Comparison of ENCODE assay signal across 33 cellular contexts in the genomic region with DNA sequence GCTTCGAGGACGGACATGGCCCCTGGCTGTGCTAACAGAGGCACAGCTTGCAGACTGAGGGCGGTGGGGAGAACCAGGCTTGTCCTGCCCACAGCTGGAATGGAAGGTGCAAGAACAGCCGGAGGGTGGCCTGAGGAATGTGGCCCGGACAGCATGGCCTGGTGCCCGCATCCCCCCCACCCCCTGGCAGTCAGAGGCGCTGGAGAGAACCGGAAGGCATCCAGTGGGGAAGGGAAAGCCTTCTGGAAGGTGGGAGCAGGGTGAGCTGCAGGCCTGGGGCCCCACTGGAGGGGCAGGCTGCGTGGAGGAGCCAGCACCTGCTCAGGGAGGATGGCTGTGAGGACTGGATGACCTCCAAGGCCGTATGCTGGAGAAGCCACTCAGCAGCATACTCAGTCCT. TPM values are rescaled to one million over a fixed set of nuclear protein-coding genes. Genes with fewer than 3 reads are reported as not detected.
"Had no signal": no experiment of that assay in that cellular context is flagged by ENCODE, and none has a peak within 500 bp of the region (broad histone marks: within the 10 kb centered on the region; RNA-seq: fewer than 3 reads in every experiment).

No MANE protein-coding gene starts in this region.

- H3K4me3 ChIP-seq: esophagus muscularis mucosa, heart left ventricle, lung, ovary, prostate gland, sigmoid colon, suprapubic skin, tibial artery had no signal

- H3K27ac ChIP-seq: brain microvascular endothelial cell, esophagus muscularis mucosa, foreskin keratinocyte, heart left ventricle, neutrophil, ovary, prostate gland, sigmoid colon, suprapubic skin, tibial artery had no signal

- H3K27ac Mint-ChIP-seq: activated CD4-positive, alpha-beta T cell treated with anti-CD3 and anti-CD28 coated beads, Interleukin-2, amount 10 ng/mL, durations not matched to agents 24 days and 14 days; activated T-cell treated with anti-CD3 and anti-CD28 coated beads, Interleukin-2, amount 50 U/mL, for 24 hours; natural killer cell; T-helper 1 cell treated with Interleukin-12 subunit alpha and Interleukin-12 subunit beta and Interleukin-4 antibody, amounts not matched to agents 30 μg/mL and 1 μg/mL, for 36 hours had no signal

- H3K27me3 ChIP-seq: ovary, sigmoid colon had no signal

- DNase-seq: activated CD4-positive, alpha-beta T cell treated with anti-CD3 and anti-CD28 coated beads, Interleukin-2, amount 10 ng/mL, durations not matched to agents 24 days and 14 days; activated CD4-positive, CD25-positive, alpha-beta regulatory T cell treated with anti-CD3 and anti-CD28 coated beads, Interleukin-2, amount 50 U/mL, for 72 hours; activated CD8-positive, alpha-beta memory T cell treated with anti-CD3 and anti-CD28 coated beads, Interleukin-2, amount 50 U/mL, for 48 hours; activated naive CD4-positive, alpha-beta T cell treated with anti-CD3 and anti-CD28 coated beads, Interleukin-2, amount 50 U/mL, for 16 hours; activated T-cell treated with anti-CD3 and anti-CD28 coated beads, Interleukin-2, amount 50 U/mL, for 24 hours; amniotic stem cell; brain microvascular endothelial cell; cortex of kidney; foreskin keratinocyte; hypothalamus; immature natural killer cell; mesendoderm; natural killer cell; ovary; retina; small intestine; stimulated activated CD4-positive, alpha-beta T cell treated with anti-CD3 and anti-CD28 coated beads, Interleukin-2, amount 100 ng/mL, for 24 hours; stimulated activated naive CD4-positive, alpha-beta T cell; T-helper 9 cell; tibial artery had no signal

- FAIRE-seq: astrocyte, small intestine had no signal

- H3K36me3 ChIP-seq: brain microvascular endothelial cell, neutrophil, ovary, prostate gland, sigmoid colon, suprapubic skin, tibial artery had no signal

- H3K9me3 ChIP-seq: ovary, prostate gland, suprapubic skin had no signal

- H3K9me3 Mint-ChIP-seq: activated CD4-positive, alpha-beta T cell treated with anti-CD3 and anti-CD28 coated beads, Interleukin-2, amount 10 ng/mL, durations not matched to agents 24 days and 14 days; natural killer cell; T-helper 1 cell treated with Interleukin-12 subunit alpha and Interleukin-12 subunit beta and Interleukin-4 antibody, amounts not matched to agents 30 μg/mL and 1 μg/mL, for 36 hours had no signal

- H3K4me1 ChIP-seq: foreskin keratinocyte, prostate gland, suprapubic skin had no signal

- H3K4me3 Mint-ChIP-seq: activated CD4-positive, alpha-beta memory T cell treated with anti-CD3 and anti-CD28 coated beads, Interleukin-2, amount 10 ng/mL, durations not matched to agents 7 days and 5 days; activated CD4-positive, alpha-beta T cell treated with anti-CD3 and anti-CD28 coated beads, Interleukin-2, amount 10 ng/mL, durations not matched to agents 24 days and 14 days; activated T-cell treated with anti-CD3 and anti-CD28 coated beads, Interleukin-2, amount 50 U/mL, for 24 hours; natural killer cell; T-helper 1 cell treated with Interleukin-12 subunit alpha and Interleukin-12 subunit beta and Interleukin-4 antibody, amounts not matched to agents 30 μg/mL and 1 μg/mL, for 36 hours had no signal

- H3K27me3 Mint-ChIP-seq: activated CD4-positive, alpha-beta T cell treated with anti-CD3 and anti-CD28 coated beads, Interleukin-2, amount 10 ng/mL, durations not matched to agents 24 days and 14 days had no signal

- ATAC-seq: foreskin keratinocyte, left lobe of liver had no signal

- H3K36me3 Mint-ChIP-seq: immature natural killer cell, natural killer cell had no signal

RNA-seq across cellular contexts. Expression of gene CYP46A1, which starts 8.1 kb away (rescaled TPM):
- total RNA-seq: kidney epithelial cell had no signal
- polyA plus RNA-seq: immature natural killer cell had no signal

RNA-seq across cellular contexts. Expression of gene HHIPL1, which starts 31.0 kb away (rescaled TPM):
- total RNA-seq: activated CD4-positive, alpha-beta T cell treated with anti-CD3 and anti-CD28 coated beads, Interleukin-2, amount 10 ng/mL, durations not matched to agents 24 days and 14 days; mononuclear cell; natural killer cell had no signal
- polyA plus RNA-seq: immature natural killer cell had no signal
